1 cellular context compared by ENCODE assay signal in the genomic region with DNA sequence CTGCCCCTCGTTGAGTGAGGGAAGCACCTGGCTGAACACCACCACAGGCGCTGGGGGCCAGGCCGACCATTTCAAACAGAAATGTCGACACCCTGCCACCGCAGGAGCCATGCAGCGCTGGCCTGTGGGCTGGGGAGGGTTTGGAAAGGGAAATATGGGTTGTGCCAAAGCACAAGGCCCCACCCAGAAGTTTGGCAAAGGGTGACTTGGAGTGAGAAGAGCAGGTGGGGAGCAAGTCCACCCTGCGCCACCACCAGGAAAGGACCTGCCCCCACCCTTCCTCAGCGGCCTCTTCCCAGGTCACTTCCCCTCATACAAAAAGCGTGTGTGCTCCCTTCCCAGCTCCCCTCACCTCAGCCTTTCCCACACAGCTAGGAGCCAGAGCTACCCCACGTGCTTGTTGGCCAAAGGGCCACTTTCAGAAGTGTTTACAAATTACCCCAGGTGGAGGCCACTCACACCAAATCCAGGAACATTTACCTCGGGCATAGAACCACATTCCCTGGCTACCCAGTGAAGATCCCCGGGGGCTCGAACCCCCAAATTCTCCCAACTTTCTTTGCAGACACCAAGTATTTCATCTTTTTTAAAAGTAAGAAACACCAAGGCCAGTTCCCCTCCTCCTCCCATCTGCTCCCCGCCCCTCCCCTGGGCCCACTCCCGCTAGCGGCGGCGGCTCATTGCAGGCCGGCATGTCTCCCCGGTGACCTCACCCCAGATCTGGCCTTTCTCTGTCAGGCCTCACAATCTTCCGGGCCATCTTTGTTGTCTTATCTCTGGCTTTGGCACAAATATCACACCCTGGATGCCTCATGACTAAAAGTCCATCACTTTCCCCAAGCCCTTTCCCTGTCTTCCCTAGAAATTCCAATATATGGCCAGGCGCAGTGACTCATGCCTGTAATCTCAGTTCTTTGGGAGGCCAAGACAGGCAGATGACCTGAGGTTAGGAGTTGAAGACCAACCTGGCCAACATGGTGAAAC.
TF ChIP-seq lines count a peak whose summit lies in the region.

No MANE protein-coding gene starts in this region.

TF ChIP-seq in SK-N-SH treated with all-trans-retinoic acid at 6 μM for 48 hours, 23 proteins besides CTCF, POLR2A, EP300 and RAD21 (continued from another document):
- TF ChIP-seq, protein P1, sequence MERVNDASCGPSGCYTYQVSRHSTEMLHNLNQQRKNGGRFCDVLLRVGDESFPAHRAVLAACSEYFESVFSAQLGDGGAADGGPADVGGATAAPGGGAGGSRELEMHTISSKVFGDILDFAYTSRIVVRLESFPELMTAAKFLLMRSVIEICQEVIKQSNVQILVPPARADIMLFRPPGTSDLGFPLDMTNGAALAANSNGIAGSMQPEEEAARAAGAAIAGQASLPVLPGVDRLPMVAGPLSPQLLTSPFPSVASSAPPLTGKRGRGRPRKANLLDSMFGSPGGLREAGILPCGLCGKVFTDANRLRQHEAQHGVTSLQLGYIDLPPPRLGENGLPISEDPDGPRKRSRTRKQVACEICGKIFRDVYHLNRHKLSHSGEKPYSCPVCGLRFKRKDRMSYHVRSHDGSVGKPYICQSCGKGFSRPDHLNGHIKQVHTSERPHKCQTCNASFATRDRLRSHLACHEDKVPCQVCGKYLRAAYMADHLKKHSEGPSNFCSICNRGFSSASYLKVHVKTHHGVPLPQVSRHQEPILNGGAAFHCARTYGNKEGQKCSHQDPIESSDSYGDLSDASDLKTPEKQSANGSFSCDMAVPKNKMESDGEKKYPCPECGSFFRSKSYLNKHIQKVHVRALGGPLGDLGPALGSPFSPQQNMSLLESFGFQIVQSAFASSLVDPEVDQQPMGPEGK (CRISPR knock-in tag; IDR thresholded peaks at IDR 0.05; ENCODE audit: borderline replicate concordance): peak; percentile 55; the same call in 1 of the 2 replicates
- TF ChIP-seq ZC3H10 (CRISPR knock-in tag; IDR thresholded peaks at IDR 0.05) (no peak), ZFP3 (CRISPR knock-in tag; IDR thresholded peaks at IDR 0.05) (peak; percentile 78), TOX (CRISPR knock-in tag; IDR thresholded peaks at IDR 0.05; ENCODE audit: borderline replicate concordance) (no peak), BACH2 (CRISPR knock-in tag; IDR thresholded peaks at IDR 0.05; ENCODE audit: borderline replicate concordance) (no peak), SNAI2 (CRISPR knock-in tag; IDR thresholded peaks at IDR 0.05) (0 out of 2 replicates have a peak, but pooled peaks have one; percentile 21), CSDC2 (CRISPR knock-in tag; IDR thresholded peaks at IDR 0.05) (peak; percentile 83; the same call in 1 of the 2 replicates), ESRRG (CRISPR knock-in tag; IDR thresholded peaks at IDR 0.05) (0 out of 2 replicates have a peak, but pooled peaks have one; percentile 51), RARB (CRISPR knock-in tag; IDR thresholded peaks at IDR 0.05) (no peak), ZNF565 (CRISPR knock-in tag; conservative IDR thresholded peaks at IDR 0.05; ENCODE audit: low read depth) (no peak), GLIS3 (CRISPR knock-in tag; IDR thresholded peaks at IDR 0.05) (peak; percentile 94), ISL1 (CRISPR knock-in tag; IDR thresholded peaks at IDR 0.05) (peak; percentile 90), OSR1 (CRISPR knock-in tag; IDR thresholded peaks at IDR 0.05) (0 out of 2 replicates have a peak, but pooled peaks have one; percentile 82), ZFP30 (CRISPR knock-in tag; IDR thresholded peaks at IDR 0.05) (0 out of 2 replicates have a peak, but pooled peaks have one; percentile 15)
- TF ChIP-seq, protein P2, sequence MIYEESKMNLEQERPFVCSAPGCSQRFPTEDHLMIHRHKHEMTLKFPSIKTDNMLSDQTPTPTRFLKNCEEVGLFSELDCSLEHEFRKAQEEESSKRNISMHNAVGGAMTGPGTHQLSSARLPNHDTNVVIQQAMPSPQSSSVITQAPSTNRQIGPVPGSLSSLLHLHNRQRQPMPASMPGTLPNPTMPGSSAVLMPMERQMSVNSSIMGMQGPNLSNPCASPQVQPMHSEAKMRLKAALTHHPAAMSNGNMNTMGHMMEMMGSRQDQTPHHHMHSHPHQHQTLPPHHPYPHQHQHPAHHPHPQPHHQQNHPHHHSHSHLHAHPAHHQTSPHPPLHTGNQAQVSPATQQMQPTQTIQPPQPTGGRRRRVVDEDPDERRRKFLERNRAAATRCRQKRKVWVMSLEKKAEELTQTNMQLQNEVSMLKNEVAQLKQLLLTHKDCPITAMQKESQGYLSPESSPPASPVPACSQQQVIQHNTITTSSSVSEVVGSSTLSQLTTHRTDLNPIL (CRISPR knock-in tag; IDR thresholded peaks at IDR 0.05; ENCODE audit: low read depth): peak; percentile 93
- TF ChIP-seq, protein P3, sequence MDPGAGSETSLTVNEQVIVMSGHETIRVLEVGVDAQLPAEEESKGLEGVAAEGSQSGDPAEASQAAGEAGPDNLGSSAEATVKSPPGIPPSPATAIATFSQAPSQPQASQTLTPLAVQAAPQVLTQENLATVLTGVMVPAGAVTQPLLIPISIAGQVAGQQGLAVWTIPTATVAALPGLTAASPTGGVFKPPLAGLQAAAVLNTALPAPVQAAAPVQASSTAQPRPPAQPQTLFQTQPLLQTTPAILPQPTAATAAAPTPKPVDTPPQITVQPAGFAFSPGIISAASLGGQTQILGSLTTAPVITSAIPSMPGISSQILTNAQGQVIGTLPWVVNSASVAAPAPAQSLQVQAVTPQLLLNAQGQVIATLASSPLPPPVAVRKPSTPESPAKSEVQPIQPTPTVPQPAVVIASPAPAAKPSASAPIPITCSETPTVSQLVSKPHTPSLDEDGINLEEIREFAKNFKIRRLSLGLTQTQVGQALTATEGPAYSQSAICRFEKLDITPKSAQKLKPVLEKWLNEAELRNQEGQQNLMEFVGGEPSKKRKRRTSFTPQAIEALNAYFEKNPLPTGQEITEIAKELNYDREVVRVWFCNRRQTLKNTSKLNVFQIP (CRISPR knock-in tag; IDR thresholded peaks at IDR 0.05; ENCODE audit: borderline replicate concordance, low read depth): no peak
